Comparison of ENCODE assay signal across 17 cellular contexts in the genomic region with DNA sequence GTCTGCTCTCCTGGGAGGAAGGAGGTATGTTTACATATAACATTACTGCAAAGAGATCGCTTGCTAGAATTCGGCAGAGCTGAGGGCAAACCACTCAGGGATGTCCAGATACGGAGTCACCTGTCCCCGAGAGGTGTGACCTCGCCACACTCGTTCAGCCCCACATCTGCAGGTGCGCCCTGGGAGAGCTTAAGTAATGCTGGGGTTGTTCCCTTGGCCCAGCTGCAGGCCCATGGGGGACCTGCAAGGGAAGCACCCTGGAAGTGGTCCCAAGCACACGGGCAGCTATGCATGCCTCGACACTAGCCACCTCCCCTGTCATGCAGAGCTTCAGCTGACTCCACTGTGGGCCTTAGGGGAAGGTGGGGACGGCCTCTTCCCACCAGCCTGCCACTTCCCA. TPM values are rescaled to one million over a fixed set of nuclear protein-coding genes. Genes with fewer than 3 reads are reported as not detected.
DNase-seq lines count a peak whose midpoint lies in the region; ATAC-seq and TF ChIP-seq lines count a peak whose summit lies in the region.
"Had no signal": no experiment of that assay in that cellular context is flagged by ENCODE, and none has a peak within 500 bp of the region (broad histone marks: within the 10 kb centered on the region; RNA-seq: fewer than 3 reads in every experiment).

No MANE protein-coding gene starts in this region.

- peaks cover 26% of the 10 kb centered on the region for H3K4me1 Mint-ChIP-seq in activated T-helper 17 cell treated with anti-CD3 and anti-CD28 coated beads, Interleukin-2, amount 50 U/mL, for 72 hours

- H3K27ac Mint-ChIP-seq in activated T-helper 17 cell treated with anti-CD3 and anti-CD28 coated beads, Interleukin-2, amount 50 U/mL, for 72 hours: peak overlapping the region; percentile 44
- H3K27ac Mint-ChIP-seq: activated T-helper 1 cell treated with anti-CD3 and anti-CD28 coated beads, Interleukin-12 subunit alpha, Interleukin-12 subunit beta, Interleukin-2, Interleukin-4 antibody, amounts not matched to agents 30 ng/mL and 10 ng/mL and 1 ng/mL, durations not matched to agents 14 hours and 24 hours and 36 hours had no signal

- peak overlapping the region; percentile 17 for H3K27ac ChIP-seq in left ventricle myocardium inferior (replicated peaks)
- peak overlapping the region; percentile 53 for H3K27ac ChIP-seq in muscle layer of colon (ENCODE audit: low read depth, low read length)
- no peak overlapping the region for H3K27ac ChIP-seq in upper lobe of right lung
- H3K27ac ChIP-seq: HL-60, KMS-11, SJSA1, uterus had no signal

- no peak overlapping the region for H3K4me3 Mint-ChIP-seq in activated T-helper 17 cell treated with anti-CD3 and anti-CD28 coated beads, Interleukin-2, amount 50 U/mL, for 72 hours
- H3K4me3 Mint-ChIP-seq: activated T-helper 1 cell treated with anti-CD3 and anti-CD28 coated beads, Interleukin-12 subunit alpha, Interleukin-12 subunit beta, Interleukin-2, Interleukin-4 antibody, amounts not matched to agents 30 ng/mL and 10 ng/mL and 1 ng/mL, durations not matched to agents 14 hours and 24 hours and 36 hours had no signal

- H3K4me3 ChIP-seq in left ventricle myocardium inferior: no peak overlapping the region
- H3K4me3 ChIP-seq in muscle layer of colon (ENCODE audit: low read depth in 1 of 2, low read length in 2 of 2): no peak overlapping the region
- H3K4me3 ChIP-seq in upper lobe of right lung: no peak overlapping the region
- H3K4me3 ChIP-seq: coronary artery, SJSA1, smooth muscle cell, uterus had no signal

- H3K27me3 ChIP-seq in left ventricle myocardium inferior (ENCODE audit: low read depth) (no peaks in the 10 kb centered on the region), muscle layer of colon (ENCODE audit: control insufficient read depth in 1 of 2, insufficient read depth in 2 of 2, low read length in 2 of 2) (no peaks in the 10 kb centered on the region), upper lobe of right lung (no peaks in the 10 kb centered on the region)
- H3K27me3 ChIP-seq: SJSA1, uterus had no signal

- ATAC-seq in Right ventricle myocardium inferior: no peak
- ATAC-seq in activated T-helper 17 cell treated with anti-CD3 and anti-CD28 coated beads, Interleukin-2, amount 50 U/mL, for 72 hours (replicated peaks): no peak
- ATAC-seq in upper lobe of right lung: peak; percentile 14
- ATAC-seq in HG03139 (IDR thresholded peaks at IDR 0.05; ENCODE audit: unreplicated experiment): no peak
- no peak for ATAC-seq in GM21529 (IDR thresholded peaks at IDR 0.05; ENCODE audit: unreplicated experiment)

- H3K27me3 Mint-ChIP-seq in activated T-helper 17 cell treated with anti-CD3 and anti-CD28 coated beads, Interleukin-2, amount 50 U/mL, for 72 hours: no peaks in the 10 kb centered on the region

- H3K36me3 ChIP-seq in left ventricle myocardium inferior (peaks cover 85% of the 10 kb centered on the region), muscle layer of colon (ENCODE audit: insufficient read depth, low read length) (peaks cover 62% of the 10 kb centered on the region), upper lobe of right lung (peaks cover 92% of the 10 kb centered on the region)
- H3K36me3 ChIP-seq: uterus had no signal

- peaks cover 70% of the 10 kb centered on the region for H3K4me1 ChIP-seq in left ventricle myocardium inferior
- peaks cover 50% of the 10 kb centered on the region for H3K4me1 ChIP-seq in muscle layer of colon (ENCODE audit: insufficient read depth, low read length)
- peaks cover 4% of the 10 kb centered on the region for H3K4me1 ChIP-seq in upper lobe of right lung
- H3K4me1 ChIP-seq: uterus had no signal

- H3K9me3 ChIP-seq in left ventricle myocardium inferior (replicated peaks) (no peaks in the 10 kb centered on the region), muscle layer of colon (ENCODE audit: low read length) (no peaks in the 10 kb centered on the region), upper lobe of right lung (no peaks in the 10 kb centered on the region)
- H3K9me3 ChIP-seq: SJSA1, uterus had no signal

- no peak overlapping the region for H3K9ac ChIP-seq in muscle layer of colon (ENCODE audit: low read length)
- H3K9ac ChIP-seq: KMS-11 had no signal

- no peak for DNase-seq in left ventricle myocardium inferior
- no peak for DNase-seq in Right ventricle myocardium inferior (ENCODE audit: missing footprints)
- peak; percentile 35 for DNase-seq in upper lobe of right lung
- no peak for DNase-seq in RPMI8226
- DNase-seq: amniotic stem cell, kidney, uterus had no signal

- H3K9me3 Mint-ChIP-seq in activated T-helper 17 cell treated with anti-CD3 and anti-CD28 coated beads, Interleukin-2, amount 50 U/mL, for 72 hours: no peaks in the 10 kb centered on the region
- H3K9me3 Mint-ChIP-seq: activated T-helper 1 cell treated with anti-CD3 and anti-CD28 coated beads, Interleukin-12 subunit alpha, Interleukin-12 subunit beta, Interleukin-2, Interleukin-4 antibody, amounts not matched to agents 30 ng/mL and 10 ng/mL and 1 ng/mL, durations not matched to agents 14 hours and 24 hours and 36 hours had no signal

- intact Hi-C loops in left ventricle myocardium inferior (cut with micrococcal nuclease) (no loop called here), Right ventricle myocardium inferior (cut with DNase I) (no loop called here), upper lobe of right lung (cut with DNase I) (no loop called here)

- H3K36me3 Mint-ChIP-seq in activated T-helper 17 cell treated with anti-CD3 and anti-CD28 coated beads, Interleukin-2, amount 50 U/mL, for 72 hours (ENCODE audit: low read depth): peaks cover 96% of the 10 kb centered on the region

- TF ChIP-seq CTCF in left ventricle myocardium inferior (IDR thresholded peaks at IDR 0.05; ENCODE audit: borderline replicate concordance) (no peak), upper lobe of right lung (IDR thresholded peaks at IDR 0.05) (no peak)

RNA-seq across cellular contexts. Expression of gene USP22, which starts 22.2 kb away (rescaled TPM):
- total RNA-seq in left ventricle myocardium inferior (159 TPM), Right ventricle myocardium inferior (146 TPM), upper lobe of right lung (160 TPM)
- total RNA-seq in activated T-helper 17 cell treated with anti-CD3 and anti-CD28 coated beads, Interleukin-2, amount 50 U/mL, for 72 hours: 100 to 1,000 TPM; 136 to 143 TPM
